8 cellular contexts compared by ENCODE assay signal in the genomic region with DNA sequence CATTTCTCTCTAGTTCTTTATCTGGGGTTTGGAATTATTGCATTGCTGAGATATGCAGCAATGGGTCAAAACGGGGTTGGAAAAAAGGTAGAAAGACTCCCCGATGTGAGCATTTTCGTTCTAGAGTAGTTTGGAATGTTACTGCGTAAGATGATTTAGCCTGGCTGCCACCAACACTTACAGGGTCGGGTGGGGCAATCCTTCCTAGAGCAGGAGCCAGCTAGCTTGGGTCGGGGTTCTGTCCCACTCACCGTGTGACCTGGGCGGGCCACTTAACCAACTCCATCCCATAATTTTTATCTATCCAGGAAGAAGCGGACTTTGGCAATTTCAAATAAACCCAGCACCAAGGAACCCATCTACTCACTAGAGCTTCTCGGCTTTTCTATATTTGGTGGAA.
DNase-seq lines count a peak whose midpoint lies in the region; ATAC-seq and TF ChIP-seq lines count a peak whose summit lies in the region.

No MANE protein-coding gene starts in this region.

- H3K23ac ChIP-seq in IMR-90 (ENCODE audit: low read depth, low read length): no peak overlapping the region

- intact Hi-C loops in IMR-90 (cut with micrococcal nuclease): no loop called here

- H4K20me1 ChIP-seq in IMR-90 (ENCODE audit: insufficient read depth, low read length): no peaks in the 10 kb centered on the region

- H2BK120ac ChIP-seq in IMR-90 (ENCODE audit: low read depth, low read length): no peak overlapping the region

- peak overlapping the region; percentile 76 for H2AFZ ChIP-seq in IMR-90 (replicated peaks; ENCODE audit: low read length, poor library complexity)

- TF ChIP-seq POLR2A in IMR-90 (IDR thresholded peaks at IDR 0.05; ENCODE audit: low read depth, low read length): no peak

- POLR2A ChIA-PET in IMR-90 (lab: Charles Lee; ENCODE audit: unreplicated experiment): no interaction called here
- POLR2A ChIA-PET in WTC11 (lab: Charles Lee): interaction anchor here (1.0 to 1.1 kb wide), 2 partner anchors 9 to 55 kb away, joined by 3 read pairs; no protein-coding TSS in a partner anchor

- no TSS peak for BruUV-seq in IMR-90 (replicated peaks; lab: Mats Ljungman, UMichigan)

- no peak for TF ChIP-seq CTCF in IMR-90 (conservative IDR thresholded peaks at IDR 0.05; ENCODE audit: low read depth, low read length)
- no peak for TF ChIP-seq CTCF in WTC11 (IDR thresholded peaks at IDR 0.05)

- no peak for TF ChIP-seq RAD21 in IMR-90 (IDR thresholded peaks at IDR 0.05; ENCODE audit: low read length)

- no peak overlapping the region for H4K8ac ChIP-seq in IMR-90 (ENCODE audit: low read depth in 2 of 2, low read length in 2 of 2)

- H3K4ac ChIP-seq in IMR-90 (ENCODE audit: low read depth, low read length): no peak overlapping the region

- H3K9me1 ChIP-seq in IMR-90 (ENCODE audit: insufficient read depth, low read length): no peaks in the 10 kb centered on the region

- H2BK5ac ChIP-seq in IMR-90 (ENCODE audit: low read depth, low read length, poor library complexity, severe bottlenecking): no peak overlapping the region

- DNase-seq in Caki2 (ENCODE audit: low read depth) (peak; percentile 79), IMR-90 (no peak), WTC11 (ENCODE audit: low spot score) (no peak), NCI-H2029 treated with DMSO at 0.1 percent for 48 hours (lab: John Stamatoyannopoulos, UW) (no peak)

- H3K27me3 ChIP-seq in IMR-90 (ENCODE audit: control insufficient read depth, insufficient read depth, low read length): no peaks in the 10 kb centered on the region

- dilution Hi-C loops in IMR-90 (cut with HindIII; ENCODE audit: low sequenced_read_pairs, unreplicated experiment): no loop called here

- no peaks in the 10 kb centered on the region for H3K79me1 ChIP-seq in IMR-90 (ENCODE audit: low read depth in 1 of 2, low read length in 2 of 2)

- H3K56ac ChIP-seq in IMR-90 (ENCODE audit: extremely low read depth, insufficient read depth, low read length): no peak overlapping the region

- H3K4me1 ChIP-seq in IMR-90 (ENCODE audit: control insufficient read depth, insufficient read depth, low read length): no peaks in the 10 kb centered on the region

- no peaks in the 10 kb centered on the region for H3K9me3 Mint-ChIP-seq in WTC11

- H3K36me3 ChIP-seq in IMR-90 (ENCODE audit: control insufficient read depth, insufficient read depth, low read length): no peaks in the 10 kb centered on the region

- H3K4me3 ChIP-seq in IMR-90 (ENCODE audit: insufficient read depth, low read depth, low read length) (peak overlapping the region; percentile 40; the same call in 1 of the 2 replicates), iPS-11a (ENCODE audit: low read depth, low read length) (peak overlapping the region; percentile 80)

- no peak overlapping the region for H2AK9ac ChIP-seq in IMR-90 (replicated peaks; ENCODE audit: low read depth, low read length, poor library complexity)

- no CpG with 5 or more reads among the region's 10 CpGs for WGBS in IMR-90 (ENCODE audit: extremely low coverage in 2 of 2, insufficient read length in 1 of 2), 2 experiments

- H3K18ac ChIP-seq in IMR-90 (ENCODE audit: low read depth, low read length): no peak overlapping the region

- in situ Hi-C loops in Caki2 (cut with HindIII; ENCODE audit: low pct_unique_long_range_greater_than_20kb, low sequenced_read_pairs): no loop called here
- in situ Hi-C loops in IMR-90 (cut with MboI; ENCODE audit: low sequenced_read_pairs): no loop called here

- H3K27ac ChIP-seq in IMR-90 (ENCODE audit: insufficient read depth, low read length): no peak overlapping the region

- peak overlapping the region; percentile 65; the same call in 1 of the 2 replicates for H3K4me2 ChIP-seq in IMR-90 (ENCODE audit: low read depth, low read length)

- no peak overlapping the region for H2AK5ac ChIP-seq in IMR-90 (ENCODE audit: low read depth, low read length)

- H3K4me3 Mint-ChIP-seq in WTC11: peak overlapping the region; percentile 80

- no peak overlapping the region for H2BK20ac ChIP-seq in IMR-90 (ENCODE audit: low read depth, low read length)

- CTCF ChIA-PET in IMR-90 (lab: Yijun Ruan, JAX) (no interaction called here), WTC11 (lab: Charles Lee) (interaction anchor here (1.1 to 1.6 kb wide), 3 partner anchors 9 to 66 kb away, joined by 5 read pairs; no protein-coding TSS in a partner anchor)

- H4K91ac ChIP-seq in IMR-90 (ENCODE audit: insufficient read depth, low read depth, low read length): no peak overlapping the region

- no peak overlapping the region for H2BK15ac ChIP-seq in IMR-90 (ENCODE audit: low read depth, low read length)

- no peaks in the 10 kb centered on the region for H3K4me1 Mint-ChIP-seq in WTC11

- H3K27ac Mint-ChIP-seq in WTC11: no peak overlapping the region; the same call in 1 of the 2 replicates

- no peak overlapping the region for H3K14ac ChIP-seq in IMR-90 (replicated peaks; ENCODE audit: low read depth, low read length)

- no peaks in the 10 kb centered on the region for H3K36me3 Mint-ChIP-seq in WTC11

- H3K9me3 ChIP-seq in IMR-90 (ENCODE audit: control insufficient read depth, insufficient read depth, low read length): no peaks in the 10 kb centered on the region

- peaks cover 3% of the 10 kb centered on the region for H3K27me3 Mint-ChIP-seq in WTC11 (ENCODE audit: low read depth)

- no peak overlapping the region for H3K9ac ChIP-seq in IMR-90 (ENCODE audit: low read depth, low read length)

- no peak for ATAC-seq in IMR-90 (ENCODE audit: low read depth)
- ATAC-seq in WTC11: peak; percentile 74
- ATAC-seq in HG02884 (IDR thresholded peaks at IDR 0.05; ENCODE audit: unreplicated experiment): no peak
- ATAC-seq in HG03442 (IDR thresholded peaks at IDR 0.05; ENCODE audit: unreplicated experiment): no peak
- no peak for ATAC-seq in GM21367 (IDR thresholded peaks at IDR 0.05; ENCODE audit: unreplicated experiment)

- no peak overlapping the region for H4K5ac ChIP-seq in IMR-90 (ENCODE audit: low read depth, low read length)

TF ChIP-seq in IMR-90, 13 proteins besides CTCF, POLR2A, EP300 and RAD21:
- no peak for TF ChIP-seq MAZ (IDR thresholded peaks at IDR 0.05; ENCODE audit: borderline replicate concordance, low read depth, low read length)
- TF ChIP-seq MXI1 (IDR thresholded peaks at IDR 0.05; ENCODE audit: borderline replicate concordance, low read depth, low read length): no peak
- TF ChIP-seq RFX5 (IDR thresholded peaks at IDR 0.05; ENCODE audit: low read depth, low read length): no peak
- TF ChIP-seq SMC3 (IDR thresholded peaks at IDR 0.05; ENCODE audit: low read depth, low read length): no peak
- no peak for TF ChIP-seq RCOR1 (IDR thresholded peaks at IDR 0.05; ENCODE audit: insufficient replicate concordance, low read length)
- TF ChIP-seq NFE2L2 (IDR thresholded peaks at IDR 0.05; ENCODE audit: low read depth, low read length): no peak
- TF ChIP-seq, protein P1, sequence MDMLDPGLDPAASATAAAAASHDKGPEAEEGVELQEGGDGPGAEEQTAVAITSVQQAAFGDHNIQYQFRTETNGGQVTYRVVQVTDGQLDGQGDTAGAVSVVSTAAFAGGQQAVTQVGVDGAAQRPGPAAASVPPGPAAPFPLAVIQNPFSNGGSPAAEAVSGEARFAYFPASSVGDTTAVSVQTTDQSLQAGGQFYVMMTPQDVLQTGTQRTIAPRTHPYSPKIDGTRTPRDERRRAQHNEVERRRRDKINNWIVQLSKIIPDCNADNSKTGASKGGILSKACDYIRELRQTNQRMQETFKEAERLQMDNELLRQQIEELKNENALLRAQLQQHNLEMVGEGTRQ (IDR thresholded peaks at IDR 0.05; ENCODE audit: low read depth, low read length): no peak

TF ChIP-seq in WTC11, 78 proteins besides CTCF, POLR2A, EP300 and RAD21:
- TF ChIP-seq, protein P2, sequence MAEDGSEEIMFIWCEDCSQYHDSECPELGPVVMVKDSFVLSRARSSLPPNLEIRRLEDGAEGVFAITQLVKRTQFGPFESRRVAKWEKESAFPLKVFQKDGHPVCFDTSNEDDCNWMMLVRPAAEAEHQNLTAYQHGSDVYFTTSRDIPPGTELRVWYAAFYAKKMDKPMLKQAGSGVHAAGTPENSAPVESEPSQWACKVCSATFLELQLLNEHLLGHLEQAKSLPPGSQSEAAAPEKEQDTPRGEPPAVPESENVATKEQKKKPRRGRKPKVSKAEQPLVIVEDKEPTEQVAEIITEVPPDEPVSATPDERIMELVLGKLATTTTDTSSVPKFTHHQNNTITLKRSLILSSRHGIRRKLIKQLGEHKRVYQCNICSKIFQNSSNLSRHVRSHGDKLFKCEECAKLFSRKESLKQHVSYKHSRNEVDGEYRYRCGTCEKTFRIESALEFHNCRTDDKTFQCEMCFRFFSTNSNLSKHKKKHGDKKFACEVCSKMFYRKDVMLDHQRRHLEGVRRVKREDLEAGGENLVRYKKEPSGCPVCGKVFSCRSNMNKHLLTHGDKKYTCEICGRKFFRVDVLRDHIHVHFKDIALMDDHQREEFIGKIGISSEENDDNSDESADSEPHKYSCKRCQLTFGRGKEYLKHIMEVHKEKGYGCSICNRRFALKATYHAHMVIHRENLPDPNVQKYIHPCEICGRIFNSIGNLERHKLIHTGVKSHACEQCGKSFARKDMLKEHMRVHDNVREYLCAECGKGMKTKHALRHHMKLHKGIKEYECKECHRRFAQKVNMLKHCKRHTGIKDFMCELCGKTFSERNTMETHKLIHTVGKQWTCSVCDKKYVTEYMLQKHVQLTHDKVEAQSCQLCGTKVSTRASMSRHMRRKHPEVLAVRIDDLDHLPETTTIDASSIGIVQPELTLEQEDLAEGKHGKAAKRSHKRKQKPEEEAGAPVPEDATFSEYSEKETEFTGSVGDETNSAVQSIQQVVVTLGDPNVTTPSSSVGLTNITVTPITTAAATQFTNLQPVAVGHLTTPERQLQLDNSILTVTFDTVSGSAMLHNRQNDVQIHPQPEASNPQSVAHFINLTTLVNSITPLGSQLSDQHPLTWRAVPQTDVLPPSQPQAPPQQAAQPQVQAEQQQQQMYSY (CRISPR knock-in tag; IDR thresholded peaks at IDR 0.05): peak; percentile 51; the same call in 1 of the 2 replicates
- no peak for TF ChIP-seq CREM (CRISPR knock-in tag; IDR thresholded peaks at IDR 0.05)
